ENCODE assay signal across 2 cellular contexts in the genomic region with DNA sequence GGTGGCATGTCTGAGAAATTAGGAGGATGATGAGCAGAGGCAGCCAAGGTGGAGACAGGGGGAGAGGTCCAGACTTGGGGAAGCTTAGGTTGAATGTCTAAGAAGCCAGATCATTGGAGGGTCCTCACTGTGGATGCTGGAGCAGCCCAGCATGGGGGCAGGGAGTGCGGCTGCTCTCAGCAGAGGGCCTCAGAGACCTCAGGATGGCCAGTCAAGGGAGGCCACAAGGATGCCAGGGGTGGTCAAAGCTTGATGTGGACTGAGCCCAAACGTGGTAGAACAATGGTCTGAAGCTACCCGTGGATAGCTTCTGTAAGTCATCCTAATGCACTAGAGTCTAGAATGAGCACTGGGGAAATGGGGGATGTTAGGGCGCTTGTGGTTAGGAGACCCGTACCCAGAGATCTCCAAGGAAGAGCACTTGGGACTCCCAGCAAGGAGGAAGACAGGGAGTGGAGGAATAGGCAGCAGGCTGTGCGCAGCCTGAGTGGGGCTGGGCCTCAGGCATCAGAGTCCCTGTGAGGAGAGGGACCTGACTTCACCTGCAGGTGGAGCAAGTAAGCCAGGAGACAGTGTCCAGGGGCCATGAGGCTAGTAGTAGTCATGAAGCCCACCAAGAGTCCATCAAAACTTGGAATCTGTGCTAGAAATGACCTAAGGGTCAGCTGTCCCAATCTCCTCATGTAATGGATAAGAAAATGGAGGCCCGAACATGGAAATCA.
TF ChIP-seq lines count a peak whose summit lies in the region.

No MANE protein-coding gene starts in this region.

TF ChIP-seq in Ishikawa, 13 proteins besides CTCF, POLR2A, EP300 and RAD21:
- TF ChIP-seq, protein P1, sequence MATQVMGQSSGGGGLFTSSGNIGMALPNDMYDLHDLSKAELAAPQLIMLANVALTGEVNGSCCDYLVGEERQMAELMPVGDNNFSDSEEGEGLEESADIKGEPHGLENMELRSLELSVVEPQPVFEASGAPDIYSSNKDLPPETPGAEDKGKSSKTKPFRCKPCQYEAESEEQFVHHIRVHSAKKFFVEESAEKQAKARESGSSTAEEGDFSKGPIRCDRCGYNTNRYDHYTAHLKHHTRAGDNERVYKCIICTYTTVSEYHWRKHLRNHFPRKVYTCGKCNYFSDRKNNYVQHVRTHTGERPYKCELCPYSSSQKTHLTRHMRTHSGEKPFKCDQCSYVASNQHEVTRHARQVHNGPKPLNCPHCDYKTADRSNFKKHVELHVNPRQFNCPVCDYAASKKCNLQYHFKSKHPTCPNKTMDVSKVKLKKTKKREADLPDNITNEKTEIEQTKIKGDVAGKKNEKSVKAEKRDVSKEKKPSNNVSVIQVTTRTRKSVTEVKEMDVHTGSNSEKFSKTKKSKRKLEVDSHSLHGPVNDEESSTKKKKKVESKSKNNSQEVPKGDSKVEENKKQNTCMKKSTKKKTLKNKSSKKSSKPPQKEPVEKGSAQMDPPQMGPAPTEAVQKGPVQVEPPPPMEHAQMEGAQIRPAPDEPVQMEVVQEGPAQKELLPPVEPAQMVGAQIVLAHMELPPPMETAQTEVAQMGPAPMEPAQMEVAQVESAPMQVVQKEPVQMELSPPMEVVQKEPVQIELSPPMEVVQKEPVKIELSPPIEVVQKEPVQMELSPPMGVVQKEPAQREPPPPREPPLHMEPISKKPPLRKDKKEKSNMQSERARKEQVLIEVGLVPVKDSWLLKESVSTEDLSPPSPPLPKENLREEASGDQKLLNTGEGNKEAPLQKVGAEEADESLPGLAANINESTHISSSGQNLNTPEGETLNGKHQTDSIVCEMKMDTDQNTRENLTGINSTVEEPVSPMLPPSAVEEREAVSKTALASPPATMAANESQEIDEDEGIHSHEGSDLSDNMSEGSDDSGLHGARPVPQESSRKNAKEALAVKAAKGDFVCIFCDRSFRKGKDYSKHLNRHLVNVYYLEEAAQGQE (IDR thresholded peaks at IDR 0.05; ENCODE audit: low read depth): no peak
- TF ChIP-seq CREB1 (IDR thresholded peaks at IDR 0.05; ENCODE audit: low read depth): no peak
- TF ChIP-seq TAF1 (IDR thresholded peaks at IDR 0.05; ENCODE audit: low read depth): no peak
- TF ChIP-seq TCF12 (IDR thresholded peaks at IDR 0.05; ENCODE audit: low read depth): no peak

TF ChIP-seq in GM12878, 131 proteins besides CTCF, POLR2A, EP300 and RAD21:
- TF ChIP-seq LARP7 (IDR thresholded peaks at IDR 0.05) (no peak), CBX3 (IDR thresholded peaks at IDR 0.05; ENCODE audit: borderline replicate concordance, low read depth) (no peak), ZBED1 (IDR thresholded peaks at IDR 0.05; ENCODE audit: borderline replicate concordance) (no peak), IKZF2 (IDR thresholded peaks at IDR 0.05) (no peak), SRF (IDR thresholded peaks at IDR 0.05; ENCODE audit: low read depth in 2 of 2, low read length in 2 of 2) (no peak), JUNB (IDR thresholded peaks at IDR 0.05) (no peak), ZNF592 (IDR thresholded peaks at IDR 0.05) (no peak), GABPA (IDR thresholded peaks at IDR 0.05; ENCODE audit: low read depth) (no peak), TCF3 (IDR thresholded peaks at IDR 0.05; ENCODE audit: borderline replicate concordance, insufficient read depth, low read depth, low read length) (no peak), ZZZ3 (IDR thresholded peaks at IDR 0.05; ENCODE audit: control insufficient read depth, insufficient read length, low read depth) (no peak), NFYA (IDR thresholded peaks at IDR 0.05; ENCODE audit: borderline replicate concordance, low read depth, low read length) (no peak), BACH1 (IDR thresholded peaks at IDR 0.05; ENCODE audit: borderline replicate concordance) (no peak), SIX5 (IDR thresholded peaks at IDR 0.05; ENCODE audit: low read depth, low read length, severe bottlenecking) (no peak), IKZF1 (conservative IDR thresholded peaks at IDR 0.05) (no peak), BCL3 (IDR thresholded peaks at IDR 0.05; ENCODE audit: borderline replicate concordance, insufficient read depth, low read depth, low read length, poor library complexity, severe bottlenecking) (no peak), JUND (IDR thresholded peaks at IDR 0.05; ENCODE audit: low read depth, low read length) (no peak), CUX1 (IDR thresholded peaks at IDR 0.05; ENCODE audit: insufficient replicate concordance, low read depth, low read length) (no peak)
- TF ChIP-seq, protein P2, sequence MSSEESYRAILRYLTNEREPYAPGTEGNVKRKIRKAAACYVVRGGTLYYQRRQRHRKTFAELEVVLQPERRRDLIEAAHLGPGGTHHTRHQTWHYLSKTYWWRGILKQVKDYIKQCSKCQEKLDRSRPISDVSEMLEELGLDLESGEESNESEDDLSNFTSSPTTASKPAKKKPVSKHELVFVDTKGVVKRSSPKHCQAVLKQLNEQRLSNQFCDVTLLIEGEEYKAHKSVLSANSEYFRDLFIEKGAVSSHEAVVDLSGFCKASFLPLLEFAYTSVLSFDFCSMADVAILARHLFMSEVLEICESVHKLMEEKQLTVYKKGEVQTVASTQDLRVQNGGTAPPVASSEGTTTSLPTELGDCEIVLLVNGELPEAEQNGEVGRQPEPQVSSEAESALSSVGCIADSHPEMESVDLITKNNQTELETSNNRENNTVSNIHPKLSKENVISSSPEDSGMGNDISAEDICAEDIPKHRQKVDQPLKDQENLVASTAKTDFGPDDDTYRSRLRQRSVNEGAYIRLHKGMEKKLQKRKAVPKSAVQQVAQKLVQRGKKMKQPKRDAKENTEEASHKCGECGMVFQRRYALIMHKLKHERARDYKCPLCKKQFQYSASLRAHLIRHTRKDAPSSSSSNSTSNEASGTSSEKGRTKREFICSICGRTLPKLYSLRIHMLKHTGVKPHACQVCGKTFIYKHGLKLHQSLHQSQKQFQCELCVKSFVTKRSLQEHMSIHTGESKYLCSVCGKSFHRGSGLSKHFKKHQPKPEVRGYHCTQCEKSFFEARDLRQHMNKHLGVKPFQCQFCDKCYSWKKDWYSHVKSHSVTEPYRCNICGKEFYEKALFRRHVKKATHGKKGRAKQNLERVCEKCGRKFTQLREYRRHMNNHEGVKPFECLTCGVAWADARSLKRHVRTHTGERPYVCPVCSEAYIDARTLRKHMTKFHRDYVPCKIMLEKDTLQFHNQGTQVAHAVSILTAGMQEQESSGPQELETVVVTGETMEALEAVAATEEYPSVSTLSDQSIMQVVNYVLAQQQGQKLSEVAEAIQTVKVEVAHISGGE (CRISPR knock-in tag; IDR thresholded peaks at IDR 0.05): no peak
- TF ChIP-seq, protein P3, sequence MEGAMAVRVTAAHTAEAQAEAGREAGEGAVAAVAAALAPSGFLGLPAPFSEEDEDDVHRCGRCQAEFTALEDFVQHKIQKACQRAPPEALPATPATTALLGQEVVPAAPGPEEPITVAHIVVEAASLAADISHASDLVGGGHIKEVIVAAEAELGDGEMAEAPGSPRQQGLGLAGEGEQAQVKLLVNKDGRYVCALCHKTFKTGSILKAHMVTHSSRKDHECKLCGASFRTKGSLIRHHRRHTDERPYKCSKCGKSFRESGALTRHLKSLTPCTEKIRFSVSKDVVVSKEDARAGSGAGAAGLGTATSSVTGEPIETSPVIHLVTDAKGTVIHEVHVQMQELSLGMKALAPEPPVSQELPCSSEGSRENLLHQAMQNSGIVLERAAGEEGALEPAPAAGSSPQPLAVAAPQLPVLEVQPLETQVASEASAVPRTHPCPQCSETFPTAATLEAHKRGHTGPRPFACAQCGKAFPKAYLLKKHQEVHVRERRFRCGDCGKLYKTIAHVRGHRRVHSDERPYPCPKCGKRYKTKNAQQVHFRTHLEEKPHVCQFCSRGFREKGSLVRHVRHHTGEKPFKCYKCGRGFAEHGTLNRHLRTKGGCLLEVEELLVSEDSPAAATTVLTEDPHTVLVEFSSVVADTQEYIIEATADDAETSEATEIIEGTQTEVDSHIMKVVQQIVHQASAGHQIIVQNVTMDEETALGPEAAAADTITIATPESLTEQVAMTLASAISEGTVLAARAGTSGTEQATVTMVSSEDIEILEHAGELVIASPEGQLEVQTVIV (IDR thresholded peaks at IDR 0.05; ENCODE audit: borderline replicate concordance, partially characterized antibody): no peak
- TF ChIP-seq, protein P4, sequence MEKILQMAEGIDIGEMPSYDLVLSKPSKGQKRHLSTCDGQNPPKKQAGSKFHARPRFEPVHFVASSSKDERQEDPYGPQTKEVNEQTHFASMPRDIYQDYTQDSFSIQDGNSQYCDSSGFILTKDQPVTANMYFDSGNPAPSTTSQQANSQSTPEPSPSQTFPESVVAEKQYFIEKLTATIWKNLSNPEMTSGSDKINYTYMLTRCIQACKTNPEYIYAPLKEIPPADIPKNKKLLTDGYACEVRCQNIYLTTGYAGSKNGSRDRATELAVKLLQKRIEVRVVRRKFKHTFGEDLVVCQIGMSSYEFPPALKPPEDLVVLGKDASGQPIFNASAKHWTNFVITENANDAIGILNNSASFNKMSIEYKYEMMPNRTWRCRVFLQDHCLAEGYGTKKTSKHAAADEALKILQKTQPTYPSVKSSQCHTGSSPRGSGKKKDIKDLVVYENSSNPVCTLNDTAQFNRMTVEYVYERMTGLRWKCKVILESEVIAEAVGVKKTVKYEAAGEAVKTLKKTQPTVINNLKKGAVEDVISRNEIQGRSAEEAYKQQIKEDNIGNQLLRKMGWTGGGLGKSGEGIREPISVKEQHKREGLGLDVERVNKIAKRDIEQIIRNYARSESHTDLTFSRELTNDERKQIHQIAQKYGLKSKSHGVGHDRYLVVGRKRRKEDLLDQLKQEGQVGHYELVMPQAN (conservative IDR thresholded peaks at IDR 0.05): no peak
